ENCODE assay signal across 10 cellular contexts in the genomic region with DNA sequence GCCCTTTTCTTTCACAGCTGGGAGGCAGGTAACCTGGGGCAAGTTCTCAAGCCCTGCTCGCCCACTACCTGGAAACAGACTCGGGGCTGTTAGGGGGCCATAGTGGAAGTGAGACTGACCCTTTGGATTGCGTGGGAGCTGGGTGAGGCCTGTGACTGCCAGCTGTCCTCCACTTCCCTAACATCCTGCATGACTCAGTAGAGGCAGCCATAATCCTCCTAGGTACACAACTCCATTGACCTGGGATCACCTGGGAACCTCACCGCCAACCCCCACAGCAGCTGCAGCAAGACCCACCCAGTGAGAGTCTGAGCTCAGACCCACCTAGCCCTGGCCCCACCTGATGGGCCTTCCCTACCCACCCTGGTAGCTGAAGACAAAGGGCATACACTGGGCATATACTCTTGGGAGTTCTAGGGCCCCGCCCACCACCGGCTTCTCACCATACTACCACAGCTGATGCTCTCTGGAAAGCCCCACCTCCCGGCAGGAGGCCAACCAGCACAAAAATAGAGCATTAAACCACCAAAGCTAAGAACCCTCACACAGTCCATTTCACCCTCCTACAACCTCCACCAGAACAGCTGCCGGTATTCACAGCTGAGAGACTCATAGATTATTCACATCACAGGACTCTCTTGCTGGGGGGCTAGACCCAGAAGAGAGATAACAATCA.
DNase-seq lines count a peak whose midpoint lies in the region; ATAC-seq and TF ChIP-seq lines count a peak whose summit lies in the region.
"Had no signal": no experiment of that assay in that cellular context is flagged by ENCODE, and none has a peak within 500 bp of the region (broad histone marks: within the 10 kb centered on the region; RNA-seq: fewer than 3 reads in every experiment).

No MANE protein-coding gene starts in this region.

- peak; percentile 66 for ATAC-seq in GM21360 (IDR thresholded peaks at IDR 0.05; ENCODE audit: unreplicated experiment)
- peak; percentile 72 for ATAC-seq in HG03175 (IDR thresholded peaks at IDR 0.05; ENCODE audit: unreplicated experiment)

- H3K27me3 ChIP-seq in GM06990 (replicated peaks; ENCODE audit: control insufficient read depth, insufficient read depth, low read length) = no peaks in the 10 kb centered on the region

- no peaks in the 10 kb centered on the region for H3K36me3 ChIP-seq in GM06990 (ENCODE audit: control insufficient read depth, insufficient read depth, low read length)

- TF ChIP-seq CTCF in GM06990 (IDR thresholded peaks at IDR 0.05; ENCODE audit: insufficient read depth, low read length, poor library complexity, severe bottlenecking) = no peak
- no peak for TF ChIP-seq CTCF in cardiac fibroblast (IDR thresholded peaks at IDR 0.05; ENCODE audit: low read depth, low read length)
- no peak for TF ChIP-seq CTCF in coronary artery (IDR thresholded peaks at IDR 0.05)

- peak; percentile 57 for DNase-seq in GM06990 (ENCODE audit: extremely low read depth, insufficient read length)
- peak; percentile 24 to 66 for DNase-seq in cardiac fibroblast (ENCODE audit: low read depth in 2 of 2)
- DNase-seq in globus pallidus (ENCODE audit: low spot score) = no peak
- no peak for DNase-seq in pons (ENCODE audit: low spot score)
- DNase-seq in coronary artery (ENCODE audit: low spot score) = no peak
- no peak for DNase-seq in NCI-H345 (lab: John Stamatoyannopoulos, UW)
- DNase-seq: activated CD4-positive, alpha-beta T cell treated with anti-CD3 and anti-CD28 coated beads, Interleukin-2, amount 50 U/mL, for 4 hours; NCI-H1417 had no signal

- H3K4me3 ChIP-seq in GM06990 (replicated peaks; ENCODE audit: low read depth, low read length) (no peak overlapping the region), cardiac fibroblast (replicated peaks in 1 of 2; ENCODE audit: low read depth in 2 of 2, low read length in 2 of 2) (no peak overlapping the region), coronary artery (no peak overlapping the region)

- H3K27ac ChIP-seq in coronary artery = no peak overlapping the region

Comparison
In these comparisons a context has a peak if more than half of its experiments do, and no peak if none do; other contexts are left out.
1. DNase-seq: peak in GM06990 (single experiment) and cardiac fibroblast (2 of 2); none in globus pallidus (single experiment), pons (single experiment), coronary artery (single experiment) and NCI-H345 (single experiment).